34 cellular contexts compared by ENCODE assay signal in the genomic region with DNA sequence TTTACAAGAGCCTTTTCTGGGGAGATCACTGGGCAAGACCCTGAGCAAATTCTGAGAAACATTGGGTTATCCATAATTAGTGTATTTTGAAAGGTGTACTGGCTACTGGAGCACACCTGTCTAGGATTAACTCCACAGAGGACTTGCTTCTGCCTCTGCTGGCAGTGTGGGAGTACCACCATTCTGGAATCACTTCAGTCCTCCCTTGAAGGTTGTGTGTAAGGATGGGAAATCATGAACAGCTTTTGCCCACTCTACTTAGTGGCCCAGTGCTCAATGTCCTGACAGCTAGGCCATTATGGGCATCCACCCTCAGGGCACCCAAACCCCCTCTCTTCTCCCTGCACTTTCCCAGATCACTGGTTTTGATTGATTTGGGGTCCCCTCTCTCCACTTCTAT.
"Had no signal": no experiment of that assay in that cellular context is flagged by ENCODE, and none has a peak within 500 bp of the region (broad histone marks: within the 10 kb centered on the region; RNA-seq: fewer than 3 reads in every experiment).

No MANE protein-coding gene starts in this region.

- H3K27ac Mint-ChIP-seq: activated CD4-positive, alpha-beta memory T cell treated with anti-CD3 and anti-CD28 coated beads, Interleukin-2, amount 10 ng/mL, durations not matched to agents 7 days and 5 days; activated CD4-positive, alpha-beta T cell treated with anti-CD3 and anti-CD28 coated beads, Interleukin-2, amount 10 ng/mL, durations not matched to agents 7 days and 5 days; activated naive CD8-positive, alpha-beta T cell; activated T-cell treated with anti-CD3 and anti-CD28 coated beads, Interleukin-2, amount 50 U/mL, for 24 hours; activated T-cell treated with anti-CD3 and anti-CD28 coated beads, Interleukin-2, amount 50 U/mL, for 72 hours; T-helper 1 cell treated with Interleukin-12 subunit alpha and Interleukin-12 subunit beta and Interleukin-4 antibody, amounts not matched to agents 30 μg/mL and 1 μg/mL, for 36 hours; T-helper 2 cell treated with Interferon-gamma antibody and Interleukin-4, amounts not matched to agents 5 μg/mL and 100 μg/mL, for 36 hours had no signal

- H3K27me3 Mint-ChIP-seq: activated CD4-positive, alpha-beta memory T cell treated with anti-CD3 and anti-CD28 coated beads, Interleukin-2, amount 10 ng/mL, durations not matched to agents 7 days and 5 days; activated CD4-positive, alpha-beta T cell treated with anti-CD3 and anti-CD28 coated beads, Interleukin-2, amount 10 ng/mL, durations not matched to agents 7 days and 5 days; activated naive CD8-positive, alpha-beta T cell; activated T-cell treated with anti-CD3 and anti-CD28 coated beads, Interleukin-2, amount 50 U/mL, for 24 hours; effector memory CD8-positive, alpha-beta T cell had no signal

- H3K36me3 ChIP-seq: brain microvascular endothelial cell had no signal

- H3K27ac ChIP-seq: brain microvascular endothelial cell, epithelial cell of prostate, esophagus squamous epithelium had no signal

- DNase-seq: activated CD4-positive, alpha-beta memory T cell treated with anti-CD3 and anti-CD28 coated beads, Interleukin-2, amount 10 ng/mL, durations not matched to agents 7 days and 5 days; activated CD4-positive, alpha-beta T cell treated with anti-CD3 and anti-CD28 coated beads for 1 hour; activated CD4-positive, alpha-beta T cell treated with anti-CD3 and anti-CD28 coated beads for 4 hours; activated CD4-positive, alpha-beta T cell treated with anti-CD3 and anti-CD28 coated beads, Interleukin-2, amount 10 ng/mL, durations not matched to agents 7 days and 5 days; activated CD4-positive, alpha-beta T cell treated with anti-CD3 and anti-CD28 coated beads, Interleukin-2, amount 50 U/mL, for 4 hours; activated CD8-positive, alpha-beta memory T cell treated with anti-CD3 and anti-CD28 coated beads, Interleukin-2, amount 50 U/mL, for 48 hours; activated effector memory CD4-positive, alpha-beta T cell treated with Interleukin-2 at 50 U/mL for 16 hours; activated gamma-delta T cell treated with Interleukin-2 at 50 U/mL for 16 hours; activated naive CD4-positive, alpha-beta T cell treated with anti-CD3 and anti-CD28 coated beads, Interleukin-2, amount 50 U/mL, for 16 hours; activated naive CD4-positive, alpha-beta T cell treated with Interleukin-2 at 50 U/mL for 16 hours; activated T-cell treated with anti-CD3 and anti-CD28 coated beads for 4 hours; activated T-cell treated with anti-CD3 and anti-CD28 coated beads, Interleukin-2, amount 50 U/mL, for 24 hours; activated T-cell treated with anti-CD3 and anti-CD28 coated beads, Interleukin-2, amount 50 U/mL, for 72 hours; amniotic stem cell; anterior cingulate cortex; brain microvascular endothelial cell; cortex of kidney; dermis blood vessel endothelial cell; effector CD4-positive, alpha-beta T cell; effector memory CD8-positive, alpha-beta T cell; esophagus squamous epithelium; foreskin melanocyte; head of caudate nucleus; hippocampal formation; T1000 had no signal

- H3K4me1 ChIP-seq: esophagus squamous epithelium had no signal

- H3K4me1 Mint-ChIP-seq: activated CD4-positive, alpha-beta memory T cell treated with anti-CD3 and anti-CD28 coated beads, Interleukin-2, amount 10 ng/mL, durations not matched to agents 7 days and 5 days had no signal

- ATAC-seq: activated T-cell treated with anti-CD3 and anti-CD28 coated beads, Interleukin-2, amount 50 U/mL, for 72 hours; effector memory CD8-positive, alpha-beta T cell had no signal

- H3K27me3 ChIP-seq: brain microvascular endothelial cell, esophagus squamous epithelium had no signal

- FAIRE-seq: astrocyte, bronchial epithelial cell, colon, endometrium, endothelial cell of umbilical vein had no signal

- H3K4me3 ChIP-seq: esophagus squamous epithelium had no signal

- H3K9me3 ChIP-seq: esophagus squamous epithelium had no signal

- H3K4me3 Mint-ChIP-seq: activated CD4-positive, alpha-beta memory T cell treated with anti-CD3 and anti-CD28 coated beads, Interleukin-2, amount 10 ng/mL, durations not matched to agents 7 days and 5 days; activated CD4-positive, alpha-beta T cell treated with anti-CD3 and anti-CD28 coated beads, Interleukin-2, amount 10 ng/mL, durations not matched to agents 7 days and 5 days; activated naive CD8-positive, alpha-beta T cell; activated T-cell treated with anti-CD3 and anti-CD28 coated beads, Interleukin-2, amount 50 U/mL, for 24 hours; activated T-cell treated with anti-CD3 and anti-CD28 coated beads, Interleukin-2, amount 50 U/mL, for 72 hours; effector memory CD8-positive, alpha-beta T cell; T-helper 1 cell treated with Interleukin-12 subunit alpha and Interleukin-12 subunit beta and Interleukin-4 antibody, amounts not matched to agents 30 μg/mL and 1 μg/mL, for 36 hours; T-helper 2 cell treated with Interferon-gamma antibody and Interleukin-4, amounts not matched to agents 5 μg/mL and 100 μg/mL, for 36 hours had no signal

- H3K9me3 Mint-ChIP-seq: activated CD4-positive, alpha-beta memory T cell treated with anti-CD3 and anti-CD28 coated beads, Interleukin-2, amount 10 ng/mL, durations not matched to agents 7 days and 5 days; activated CD4-positive, alpha-beta T cell treated with anti-CD3 and anti-CD28 coated beads, Interleukin-2, amount 10 ng/mL, durations not matched to agents 7 days and 5 days; activated T-cell treated with anti-CD3 and anti-CD28 coated beads, Interleukin-2, amount 50 U/mL, for 24 hours; activated T-cell treated with anti-CD3 and anti-CD28 coated beads, Interleukin-2, amount 50 U/mL, for 72 hours; effector memory CD8-positive, alpha-beta T cell; T-helper 1 cell treated with Interleukin-12 subunit alpha and Interleukin-12 subunit beta and Interleukin-4 antibody, amounts not matched to agents 30 μg/mL and 1 μg/mL, for 36 hours; T-helper 2 cell treated with Interferon-gamma antibody and Interleukin-4, amounts not matched to agents 5 μg/mL and 100 μg/mL, for 36 hours had no signal
